ENCODE assay signal across 13 cellular contexts in genomic region chr6:11350294-11350693, GRCh38.
A peak's percentile ranks its signal among the peaks of the same experiment; 100 is the strongest.
DNase-seq lines count a peak whose midpoint lies in the region; ATAC-seq and TF ChIP-seq lines count a peak whose summit lies in the region.
"Had no signal": no experiment of that assay in that cellular context is flagged by ENCODE, and none has a peak within 500 bp of the region (broad histone marks: within the 10 kb centered on the region; RNA-seq: fewer than 3 reads in every experiment).

No MANE protein-coding gene starts in this region.

- TF ChIP-seq CTCF in gastroesophageal sphincter (IDR thresholded peaks at IDR 0.05), result no peak

- H3K9me3 ChIP-seq in gastroesophageal sphincter, result no peaks in the 10 kb centered on the region
- H3K9me3 ChIP-seq: MG63, SK-N-SH had no signal

- H3K4me1 ChIP-seq in gastroesophageal sphincter, result no peaks in the 10 kb centered on the region

- H3K4me3 ChIP-seq in gastroesophageal sphincter, result no peak overlapping the region
- H3K4me3 ChIP-seq: MG63 had no signal

- TF ChIP-seq EP300 in gastroesophageal sphincter (IDR thresholded peaks at IDR 0.05), result no peak

- CTCF ChIA-PET in activated CD4-positive, alpha-beta T cell treated with anti-CD3 and anti-CD28 coated beads, Interleukin-2, amount 10 ng/mL, durations not matched to agents 7 days and 5 days (lab: Charles Lee), result no interaction called here

- H3K4me3 Mint-ChIP-seq in activated CD4-positive, alpha-beta T cell treated with anti-CD3 and anti-CD28 coated beads, Interleukin-2, amount 10 ng/mL, durations not matched to agents 24 days and 14 days, result no peak overlapping the region
- no peak overlapping the region for H3K4me3 Mint-ChIP-seq in activated CD4-positive, alpha-beta T cell treated with anti-CD3 and anti-CD28 coated beads, Interleukin-2, amount 10 ng/mL, durations not matched to agents 7 days and 5 days

- H3K27ac ChIP-seq in gastroesophageal sphincter, result no peak overlapping the region
- H3K27ac ChIP-seq: epithelial cell of prostate had no signal

- H3K36me3 ChIP-seq in gastroesophageal sphincter, result no peaks in the 10 kb centered on the region
- H3K36me3 ChIP-seq: MG63 had no signal

- H3K36me3 Mint-ChIP-seq in activated CD4-positive, alpha-beta T cell treated with anti-CD3 and anti-CD28 coated beads, Interleukin-2, amount 10 ng/mL, durations not matched to agents 24 days and 14 days (ENCODE audit: low read depth), result peaks cover 70% of the 10 kb centered on the region
- peaks cover 60% of the 10 kb centered on the region for H3K36me3 Mint-ChIP-seq in activated CD4-positive, alpha-beta T cell treated with anti-CD3 and anti-CD28 coated beads, Interleukin-2, amount 10 ng/mL, durations not matched to agents 7 days and 5 days (ENCODE audit: low read depth)

- no peak for TF ChIP-seq POLR2A in gastroesophageal sphincter (IDR thresholded peaks at IDR 0.05)

- intact Hi-C loops in activated CD4-positive, alpha-beta T cell treated with anti-CD3 and anti-CD28 coated beads, Interleukin-2, amount 10 ng/mL, durations not matched to agents 24 days and 14 days (cut with micrococcal nuclease), result no loop called here
- intact Hi-C loops in sciatic nerve (cut with DNase I), result no loop called here

- peaks cover 86% of the 10 kb centered on the region for H3K4me1 Mint-ChIP-seq in activated CD4-positive, alpha-beta T cell treated with anti-CD3 and anti-CD28 coated beads, Interleukin-2, amount 10 ng/mL, durations not matched to agents 24 days and 14 days
- peaks cover 38% of the 10 kb centered on the region for H3K4me1 Mint-ChIP-seq in activated CD4-positive, alpha-beta T cell treated with anti-CD3 and anti-CD28 coated beads, Interleukin-2, amount 10 ng/mL, durations not matched to agents 7 days and 5 days

- no peaks in the 10 kb centered on the region for H3K27me3 Mint-ChIP-seq in activated CD4-positive, alpha-beta T cell treated with anti-CD3 and anti-CD28 coated beads, Interleukin-2, amount 10 ng/mL, durations not matched to agents 24 days and 14 days
- H3K27me3 Mint-ChIP-seq in activated CD4-positive, alpha-beta T cell treated with anti-CD3 and anti-CD28 coated beads, Interleukin-2, amount 10 ng/mL, durations not matched to agents 7 days and 5 days, result no peaks in the 10 kb centered on the region

- peaks cover 31% of the 10 kb centered on the region for H3K9me3 Mint-ChIP-seq in activated CD4-positive, alpha-beta T cell treated with anti-CD3 and anti-CD28 coated beads, Interleukin-2, amount 10 ng/mL, durations not matched to agents 24 days and 14 days
- peaks cover 13% of the 10 kb centered on the region for H3K9me3 Mint-ChIP-seq in activated CD4-positive, alpha-beta T cell treated with anti-CD3 and anti-CD28 coated beads, Interleukin-2, amount 10 ng/mL, durations not matched to agents 7 days and 5 days

- ATAC-seq in gastroesophageal sphincter (peak; percentile 50), sciatic nerve (peak; percentile 46)

- in situ Hi-C loops in G401 (cut with HindIII; ENCODE audit: low sequenced_read_pairs), result no loop called here

- H3K27me3 ChIP-seq in gastroesophageal sphincter, result no peaks in the 10 kb centered on the region
- H3K27me3 ChIP-seq: MG63 had no signal

- peak overlapping the region; percentile 12 for H3K27ac Mint-ChIP-seq in activated CD4-positive, alpha-beta T cell treated with anti-CD3 and anti-CD28 coated beads, Interleukin-2, amount 10 ng/mL, durations not matched to agents 24 days and 14 days
- H3K27ac Mint-ChIP-seq in activated CD4-positive, alpha-beta T cell treated with anti-CD3 and anti-CD28 coated beads, Interleukin-2, amount 10 ng/mL, durations not matched to agents 7 days and 5 days, result no peak overlapping the region

- 95 to 100% methylated on average over 1 to 4 of the region's 4 CpGs for WGBS in gastroesophageal sphincter (ENCODE audit: low coverage in 1 of 2), 2 donors

- POLR2A ChIA-PET in activated CD4-positive, alpha-beta T cell treated with anti-CD3 and anti-CD28 coated beads, Interleukin-2, amount 10 ng/mL, durations not matched to agents 7 days and 5 days (lab: Charles Lee), result no interaction called here

- DNase-seq in activated CD4-positive, alpha-beta T cell treated with anti-CD3 and anti-CD28 coated beads, Interleukin-2, amount 10 ng/mL, durations not matched to agents 24 days and 14 days, result no peak
- DNase-seq in activated CD4-positive, alpha-beta T cell treated with anti-CD3 and anti-CD28 coated beads, Interleukin-2, amount 10 ng/mL, durations not matched to agents 7 days and 5 days, result no peak
- peak; percentile 91 for DNase-seq in SKM-1 (lab: John Stamatoyannopoulos, UW; ENCODE audit: unreplicated experiment)
- no peak for DNase-seq in sciatic nerve (ENCODE audit: low spot score)
- no peak for DNase-seq in NCI-H748 (lab: John Stamatoyannopoulos, UW; ENCODE audit: unreplicated experiment)
- no peak for DNase-seq in G401 (ENCODE audit: low spot score)
- no peak for DNase-seq in stimulated activated CD4-positive, alpha-beta T cell treated with anti-CD3 and anti-CD28 coated beads, Interleukin-2, amount 100 ng/mL, for 24 hours
- DNase-seq: MG63; NCI-H510A treated with DMSO at 0.1 percent for 48 hours; SK-N-SH; stimulated activated CD4-positive, alpha-beta T cell treated with anti-CD3 and anti-CD28 coated beads, Interleukin-2, amount 100 ng/mL, for 48 hours had no signal
